In the genomic region with DNA sequence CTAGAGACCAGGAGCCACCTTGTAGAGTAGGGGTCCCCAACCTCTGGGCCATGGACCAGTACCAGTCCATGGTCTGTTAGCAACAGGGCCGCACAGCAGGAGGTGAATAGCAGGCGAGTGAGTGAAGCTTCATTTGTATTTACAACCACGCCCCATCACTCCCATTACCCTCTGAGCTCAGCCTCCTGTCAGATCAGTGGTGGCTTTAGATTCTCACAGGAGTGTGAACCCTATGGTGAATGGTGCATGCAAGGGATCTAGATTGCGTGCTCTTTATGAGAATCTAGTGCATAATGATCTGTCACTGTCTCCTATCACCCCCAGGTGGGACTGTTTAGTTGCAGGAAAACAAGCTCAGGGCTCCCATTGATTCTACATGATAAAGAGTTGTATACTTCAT, we compare ENCODE assay signal across 20 cellular contexts.
A peak's percentile ranks its signal among the peaks of the same experiment; 100 is the strongest.
DNase-seq lines count a peak whose midpoint lies in the region; TF ChIP-seq lines count a peak whose summit lies in the region.
"Had no signal": no experiment of that assay in that cellular context is flagged by ENCODE, and none has a peak within 500 bp of the region (broad histone marks: within the 10 kb centered on the region; RNA-seq: fewer than 3 reads in every experiment).

No MANE protein-coding gene starts in this region.

- TF ChIP-seq CTCF in VCaP (conservative IDR thresholded peaks at IDR 0.05), result no peak
- no peak for TF ChIP-seq CTCF in neural progenitor cell (IDR thresholded peaks at IDR 0.05)
- TF ChIP-seq CTCF in esophagus squamous epithelium (IDR thresholded peaks at IDR 0.05), result no peak

- no peak overlapping the region for H3K4me3 ChIP-seq in neural progenitor cell
- no peak overlapping the region for H3K4me3 ChIP-seq in esophagus squamous epithelium

- no peak overlapping the region for H2AFZ ChIP-seq in neural progenitor cell (replicated peaks)

- H3K27me3 ChIP-seq in neural progenitor cell (no peaks in the 10 kb centered on the region), esophagus squamous epithelium (no peaks in the 10 kb centered on the region)
- H3K27me3 ChIP-seq: brain microvascular endothelial cell had no signal

- DNase-seq in Caki2 (ENCODE audit: low read depth) (peak; percentile 2), neural progenitor cell (ENCODE audit: low spot score) (peak; percentile 8), esophagus squamous epithelium (lab: John Stamatoyannopoulos, UW) (no peak), amygdala (lab: John Stamatoyannopoulos, UW) (no peak), NCI-H526 (lab: John Stamatoyannopoulos, UW) (no peak)
- DNase-seq: activated CD4-positive, alpha-beta T cell treated with anti-CD3 and anti-CD28 coated beads, Interleukin-2, amount 10 ng/mL, durations not matched to agents 7 days and 5 days; cortex of kidney; head of caudate nucleus; MV-4-11; NCI-H2029; NCI-H446 treated with DMSO at 0.1 percent for 48 hours; occipital lobe; Right ventricle myocardium superior; stimulated activated CD4-positive, alpha-beta T cell treated with anti-CD3 and anti-CD28 coated beads, Interleukin-4, amount 100 ng/mL, for 4 hours; SW 1271; trophoblast cell had no signal

- H3K36me3 Mint-ChIP-seq in neural progenitor cell, result no peaks in the 10 kb centered on the region
- H3K36me3 Mint-ChIP-seq: IgD-negative memory B cell had no signal

- no peak overlapping the region for H3K9ac ChIP-seq in neural progenitor cell

- H3K27ac ChIP-seq in KOPT-K1 (ENCODE audit: low read depth, low read length, poor library complexity, severe bottlenecking) (peak overlapping the region; percentile 81), VCaP (peak overlapping the region; percentile 82), neural progenitor cell (no peak overlapping the region), esophagus squamous epithelium (no peak overlapping the region)

- no peak overlapping the region for H3K4me2 ChIP-seq in neural progenitor cell

- no peaks in the 10 kb centered on the region for H4K20me1 ChIP-seq in neural progenitor cell (ENCODE audit: low read depth)

- no peak overlapping the region for H3K27ac Mint-ChIP-seq in neural progenitor cell
- H3K27ac Mint-ChIP-seq: activated CD4-positive, alpha-beta T cell treated with anti-CD3 and anti-CD28 coated beads, Interleukin-2, amount 10 ng/mL, durations not matched to agents 7 days and 5 days had no signal

- H3K79me2 ChIP-seq in neural progenitor cell (ENCODE audit: low read depth), result no peaks in the 10 kb centered on the region

- intact Hi-C loops in esophagus squamous epithelium (cut with DNase I), result no loop called here

- in situ Hi-C loops in Caki2 (cut with HindIII; ENCODE audit: low pct_unique_long_range_greater_than_20kb, low sequenced_read_pairs), result no loop called here

- H3K27me3 Mint-ChIP-seq in neural progenitor cell (ENCODE audit: insufficient read depth, low read depth), result no peaks in the 10 kb centered on the region
- H3K27me3 Mint-ChIP-seq: IgD-negative memory B cell had no signal

- TF ChIP-seq POLR2A in esophagus squamous epithelium (IDR thresholded peaks at IDR 0.05), result no peak

- no peaks in the 10 kb centered on the region for H3K4me1 Mint-ChIP-seq in neural progenitor cell

- H3K36me3 ChIP-seq in KOPT-K1 (ENCODE audit: insufficient read depth, low read length) (no peaks in the 10 kb centered on the region), neural progenitor cell (no peaks in the 10 kb centered on the region), esophagus squamous epithelium (no peaks in the 10 kb centered on the region)
- H3K36me3 ChIP-seq: brain microvascular endothelial cell had no signal

- no peak overlapping the region for H3K4me3 Mint-ChIP-seq in neural progenitor cell
- H3K4me3 Mint-ChIP-seq: activated CD4-positive, alpha-beta T cell treated with anti-CD3 and anti-CD28 coated beads, Interleukin-2, amount 10 ng/mL, durations not matched to agents 7 days and 5 days; IgD-negative memory B cell had no signal

- H3K4me1 ChIP-seq in neural progenitor cell, result no peaks in the 10 kb centered on the region
- H3K4me1 ChIP-seq in esophagus squamous epithelium, result peaks cover 0 to 6% (median 0%) of the 10 kb centered on the region in 3 donors

- no peaks in the 10 kb centered on the region for H3K9me3 Mint-ChIP-seq in neural progenitor cell
- H3K9me3 Mint-ChIP-seq: activated CD4-positive, alpha-beta T cell treated with anti-CD3 and anti-CD28 coated beads, Interleukin-2, amount 10 ng/mL, durations not matched to agents 7 days and 5 days had no signal

- H3F3A ChIP-seq in neural progenitor cell (ENCODE audit: low read depth), result no peaks in the 10 kb centered on the region

- H3K9me3 ChIP-seq in KOPT-K1 (ENCODE audit: insufficient read depth, low read length, poor library complexity, severe bottlenecking), result no peaks in the 10 kb centered on the region
- no peaks in the 10 kb centered on the region for H3K9me3 ChIP-seq in neural progenitor cell (ENCODE audit: low read depth)
- no peaks in the 10 kb centered on the region for H3K9me3 ChIP-seq in esophagus squamous epithelium

- WGBS in esophagus squamous epithelium, 2 donors, result 88 to 98% methylated on average over 4 of the region's 4 CpGs

Comparison
In these comparisons a context has a peak if more than half of its experiments do, and no peak if none do; other contexts are left out.
1. DNase-seq: peak in Caki2 (single experiment) and neural progenitor cell (single experiment); none in esophagus squamous epithelium (single experiment), amygdala (0 of 56) and NCI-H526 (0 of 2).
2. H3K27ac ChIP-seq: peak in KOPT-K1 (single experiment) and VCaP (single experiment); none in neural progenitor cell (single experiment) and esophagus squamous epithelium (0 of 4).